In the genomic region with DNA sequence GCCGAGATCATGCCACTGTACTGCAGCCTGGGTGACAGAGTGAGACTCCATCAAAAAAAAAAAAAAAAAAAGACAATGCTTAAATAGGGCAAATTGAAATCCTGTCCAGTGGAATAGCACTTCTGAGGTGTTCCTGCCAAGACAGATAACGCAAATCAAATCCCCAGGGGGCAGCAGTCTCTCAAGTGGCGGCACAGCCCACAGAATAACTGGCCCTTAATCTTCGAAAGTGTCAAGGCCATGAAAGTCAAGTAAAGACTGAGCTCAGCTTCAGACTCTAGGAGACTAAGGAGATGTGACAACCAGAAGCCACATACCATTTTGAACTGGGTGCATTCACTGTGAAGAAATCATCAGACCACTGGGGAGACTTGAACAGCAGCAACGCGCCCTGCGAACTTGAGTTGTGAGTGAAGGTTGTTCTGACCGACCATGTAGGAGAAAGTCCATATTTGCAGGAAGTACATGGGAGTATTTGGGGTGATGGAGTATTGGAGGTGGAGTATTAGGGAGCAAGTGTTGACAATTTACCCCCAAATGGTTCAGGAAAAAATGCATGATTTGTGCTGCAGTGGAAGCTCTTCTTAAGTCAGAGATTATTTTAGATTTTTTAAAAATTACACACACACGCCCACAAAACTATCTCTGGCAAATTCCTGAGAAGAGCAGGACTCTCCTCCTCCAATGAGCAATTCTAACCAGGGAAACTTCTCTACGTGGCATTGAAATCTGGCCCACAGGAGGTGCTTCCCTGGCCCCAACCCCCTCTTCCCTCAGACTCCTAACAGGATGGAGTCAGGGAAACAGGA, we compare ENCODE assay signal across 21 cellular contexts.
DNase-seq lines count a peak whose midpoint lies in the region; ATAC-seq, FAIRE-seq and TF ChIP-seq lines count a peak whose summit lies in the region.
"Had no signal": no experiment of that assay in that cellular context is flagged by ENCODE, and none has a peak within 500 bp of the region (broad histone marks: within the 10 kb centered on the region; RNA-seq: fewer than 3 reads in every experiment).

No MANE protein-coding gene starts in this region.

- POLR2A ChIA-PET in GM12878 (lab: Charles Lee), result interaction anchor here (0.7 kb wide), 1 partner anchor 326 kb away, joined by 4 read pairs; no protein-coding TSS in a partner anchor
- POLR2A ChIA-PET in PC-3 (lab: Charles Lee; ENCODE audit: unreplicated experiment), result no interaction called here

- H3K27ac ChIP-seq in GM12878 (ENCODE audit: control insufficient read depth, insufficient read depth) (no peak overlapping the region), osteoblast (ENCODE audit: low read depth, low read length) (peak overlapping the region; percentile 13), PC-3 (ENCODE audit: low read length) (no peak overlapping the region)
- H3K27ac ChIP-seq: prostate gland, suprapubic skin had no signal

- no peak overlapping the region for H3K9ac ChIP-seq in GM12878 (ENCODE audit: control insufficient read depth, insufficient read depth, low read length)
- H3K9ac ChIP-seq in PC-3 (ENCODE audit: low read length), result no peak overlapping the region

- no peak for TF ChIP-seq POLR2A in GM12878 (IDR thresholded peaks at IDR 0.05; ENCODE audit: low read depth, low read length)

- H3K79me2 ChIP-seq in GM12878 (ENCODE audit: control insufficient read depth, insufficient read depth, low read length), result no peaks in the 10 kb centered on the region
- no peaks in the 10 kb centered on the region for H3K79me2 ChIP-seq in osteoblast (ENCODE audit: insufficient read depth, low read length)
- no peaks in the 10 kb centered on the region for H3K79me2 ChIP-seq in PC-3 (ENCODE audit: low read length)

- FAIRE-seq in GM12878 (lab: Jason Lieb, UNC), result no peak
- FAIRE-seq: TTC549 had no signal

- no peaks in the 10 kb centered on the region for H3K36me3 ChIP-seq in GM12878 (ENCODE audit: control insufficient read depth in 2 of 2, insufficient read depth in 2 of 2, low read length in 1 of 2)
- H3K36me3 ChIP-seq in osteoblast (ENCODE audit: insufficient read depth, low read length), result no peaks in the 10 kb centered on the region
- H3K36me3 ChIP-seq in PC-3 (ENCODE audit: low read depth, low read length), result no peaks in the 10 kb centered on the region
- H3K36me3 ChIP-seq: prostate gland, suprapubic skin had no signal

- H3K9me2 ChIP-seq in PC-3 (replicated peaks; ENCODE audit: low read length), result no peaks in the 10 kb centered on the region

- intact Hi-C loops in GM12878 (cut with micrococcal nuclease; ENCODE audit: unreplicated experiment), result loop anchor here (5.0 to 10.0 kb wide), 2 partner anchors 67 to 194 kb away; a partner anchor contains a TSS
- intact Hi-C loops in PC-3 (cut with micrococcal nuclease), result no loop called here

- no peak for TF ChIP-seq EP300 in GM12878 (IDR thresholded peaks at IDR 0.05; ENCODE audit: borderline replicate concordance in 1 of 2, control insufficient read depth in 1 of 2, low read depth in 2 of 2, low read length in 2 of 2)

- RAD21 ChIA-PET in GM12878 (lab: Charles Lee; ENCODE audit: unreplicated experiment), result interaction anchor here (0.6 to 1.5 kb wide), 6 partner anchors 48 to 1073 kb away, joined by 3 to 10 read pairs (median 4); no protein-coding TSS in a partner anchor

- TF ChIP-seq CTCF in GM12878 (IDR thresholded peaks at IDR 0.05 in 2 of 3, conservative IDR thresholded peaks at IDR 0.05 in 1 of 3; ENCODE audit: control insufficient read depth in 2 of 3, extremely low read depth in 1 of 3, insufficient read depth in 1 of 3, low read depth in 3 of 3, low read length in 3 of 3) (no peak), osteoblast (IDR thresholded peaks at IDR 0.05; ENCODE audit: extremely low read depth, low read depth, low read length) (no peak), PC-3 (conservative IDR thresholded peaks at IDR 0.05; ENCODE audit: low read depth, low read length) (no peak; the same call in 1 of the 2 replicates)

- DNase-seq in EH (ENCODE audit: low read depth) (peak; percentile 61), KBM-7 (peak; percentile 19), GM12878 (ENCODE audit: low read depth, low spot score) (no peak), osteoblast (ENCODE audit: insufficient read length, low spot score, missing footprints) (peak; percentile 88), PC-3 (no peak)
- no peak for DNase-seq in activated naive CD4-positive, alpha-beta T cell treated with anti-CD3 and anti-CD28 coated beads, Interleukin-2, amount 50 U/mL, for 72 hours (ENCODE audit: low spot score in 2 of 2)
- DNase-seq: activated CD4-positive, alpha-beta T cell treated with anti-CD3 and anti-CD28 coated beads, Interleukin-2, amount 10 ng/mL, durations not matched to agents 24 days and 14 days; activated CD8-positive, alpha-beta memory T cell treated with anti-CD3 and anti-CD28 coated beads, Interleukin-2, amount 50 U/mL, for 4 hours; activated effector memory CD4-positive, alpha-beta T cell treated with anti-CD3 and anti-CD28 coated beads, Interleukin-2, amount 50 U/mL, for 16 hours; central memory CD4-positive, alpha-beta T cell; DMS153; effector CD8-positive, alpha-beta T cell; mammary epithelial cell; NCI-H1092 treated with DMSO at 0.1 percent for 48 hours; NCI-H2107 had no signal

- no peaks in the 10 kb centered on the region for H3K4me1 ChIP-seq in GM12878 (ENCODE audit: control insufficient read depth, insufficient read depth, low read length)
- H3K4me1 ChIP-seq in osteoblast (ENCODE audit: insufficient read depth, low read length), result peaks cover 38% of the 10 kb centered on the region
- H3K4me1 ChIP-seq in PC-3 (ENCODE audit: insufficient read depth, low read length), result peaks cover 19% of the 10 kb centered on the region
- H3K4me1 ChIP-seq: prostate gland had no signal

- H3K4me3 ChIP-seq in GM12878 (no peak overlapping the region), osteoblast (ENCODE audit: insufficient read depth, low read length) (no peak overlapping the region), PC-3 (ENCODE audit: low read length) (no peak overlapping the region)
- H3K4me3 ChIP-seq: prostate gland, suprapubic skin had no signal

- H3K36me3 Mint-ChIP-seq in activated naive CD4-positive, alpha-beta T cell treated with anti-CD3 and anti-CD28 coated beads, Interleukin-2, amount 50 U/mL, for 72 hours, result no peaks in the 10 kb centered on the region
- H3K36me3 Mint-ChIP-seq: CD14-positive monocyte; natural killer cell treated with Interleukin-12 subunit alpha and Interleukin-12 subunit beta and Interleukin-15 and Interleukin-18, amount 100 ng/mL, for 72 hours had no signal

- 45% methylated on average over 10 of the region's 10 CpGs for WGBS in GM12878 (ENCODE audit: insufficient coverage, insufficient replicate concordance, low lambda C conversion rate, missing lambda C conversion rate)

- H3K9me3 ChIP-seq in GM12878 (replicated peaks; ENCODE audit: control insufficient read depth, insufficient read depth, low read length), result no peaks in the 10 kb centered on the region
- no peaks in the 10 kb centered on the region for H3K9me3 ChIP-seq in osteoblast (ENCODE audit: low read depth, low read length)
- H3K9me3 ChIP-seq in PC-3 (ENCODE audit: low read length), result no peaks in the 10 kb centered on the region
- H3K9me3 ChIP-seq: prostate gland, suprapubic skin had no signal

- H3K27ac Mint-ChIP-seq in activated naive CD4-positive, alpha-beta T cell treated with anti-CD3 and anti-CD28 coated beads, Interleukin-2, amount 50 U/mL, for 72 hours, result no peak overlapping the region
- H3K27ac Mint-ChIP-seq: activated CD4-positive, alpha-beta T cell treated with anti-CD3 and anti-CD28 coated beads, Interleukin-2, amount 10 ng/mL, durations not matched to agents 24 days and 14 days; natural killer cell treated with Interleukin-12 subunit alpha and Interleukin-12 subunit beta and Interleukin-15 and Interleukin-18, amount 100 ng/mL, for 72 hours had no signal

- H3K27me3 ChIP-seq in GM12878 (replicated peaks in 1 of 2; ENCODE audit: control insufficient read depth in 2 of 2, insufficient read depth in 2 of 2, low read length in 1 of 2) (no peaks in the 10 kb centered on the region; a peak in 1 of 4 replicates), osteoblast (ENCODE audit: insufficient read depth, low read length) (no peaks in the 10 kb centered on the region), PC-3 (ENCODE audit: low read length) (no peaks in the 10 kb centered on the region)
- H3K27me3 ChIP-seq: suprapubic skin had no signal

- CTCF ChIA-PET in GM12878 (lab: Yijun Ruan, JAX) (interaction anchor here (0.6 to 6.7 kb wide), 21 partner anchors 19 to 1817 kb away, joined by 3 to 98 read pairs (median 4); no protein-coding TSS in a partner anchor), PC-3 (lab: Charles Lee) (no interaction called here)

- no peak for TF ChIP-seq RAD21 in GM12878 (IDR thresholded peaks at IDR 0.05; ENCODE audit: insufficient read depth, low read depth, low read length)

- no peak overlapping the region for H3K4me2 ChIP-seq in GM12878 (ENCODE audit: control insufficient read depth, insufficient read depth)
- no peak overlapping the region for H3K4me2 ChIP-seq in osteoblast (ENCODE audit: insufficient read depth, low read length)
- no peak overlapping the region for H3K4me2 ChIP-seq in PC-3 (ENCODE audit: low read length)

- in situ Hi-C loops in KBM-7 (cut with MboI; ENCODE audit: low pct_unique_long_range_greater_than_20kb, low sequenced_read_pairs), result loop anchor here (25.0 kb wide), 1 partner anchor 197 kb away; no protein-coding TSS in a partner anchor
- in situ Hi-C loops in GM12878 (cut with MboI), result loop anchor here (5.0 kb wide), 1 partner anchor 232 kb away; no protein-coding TSS in a partner anchor

- H4K20me1 ChIP-seq in GM12878 (ENCODE audit: control insufficient read depth, insufficient read depth) (no peaks in the 10 kb centered on the region), osteoblast (ENCODE audit: insufficient read depth, low read length) (no peaks in the 10 kb centered on the region), PC-3 (ENCODE audit: low read length) (no peaks in the 10 kb centered on the region)

- no TSS peak for BruUV-seq in GM12878 (replicated peaks; lab: Mats Ljungman, UMichigan)
- BruUV-seq in PC-3 (replicated peaks; lab: Mats Ljungman, UMichigan), result no TSS peak

- SMC1A ChIA-PET in GM12878 (lab: Charles Lee; ENCODE audit: uncharacterized antibody, unreplicated experiment), result interaction anchor here (1.1 to 3.1 kb wide), 9 partner anchors 41 to 308 kb away, joined by 3 to 21 read pairs (median 5); no protein-coding TSS in a partner anchor

- H3F3A ChIP-seq in PC-3 (ENCODE audit: low read length, unreplicated experiment), result no peaks in the 10 kb centered on the region

- ATAC-seq in GM12878 (no peak), PC-3 (no peak), GM18511 (IDR thresholded peaks at IDR 0.05; ENCODE audit: unreplicated experiment) (no peak)
- ATAC-seq in activated naive CD4-positive, alpha-beta T cell treated with anti-CD3 and anti-CD28 coated beads, Interleukin-2, amount 50 U/mL, for 72 hours, result no peak
- ATAC-seq: natural killer cell treated with Interleukin-12 subunit alpha and Interleukin-12 subunit beta and Interleukin-15 and Interleukin-18, amount 100 ng/mL, for 72 hours had no signal

- H2AFZ ChIP-seq in GM12878 (ENCODE audit: control insufficient read depth, low read depth, low read length) (no peak overlapping the region), osteoblast (ENCODE audit: low read length) (no peak overlapping the region), PC-3 (ENCODE audit: low read length) (no peak overlapping the region)

- H3K9me3 Mint-ChIP-seq in activated naive CD4-positive, alpha-beta T cell treated with anti-CD3 and anti-CD28 coated beads, Interleukin-2, amount 50 U/mL, for 72 hours, result no peaks in the 10 kb centered on the region
- H3K9me3 Mint-ChIP-seq: activated CD4-positive, alpha-beta T cell treated with anti-CD3 and anti-CD28 coated beads, Interleukin-2, amount 10 ng/mL, durations not matched to agents 24 days and 14 days; CD14-positive monocyte; natural killer cell treated with Interleukin-12 subunit alpha and Interleukin-12 subunit beta and Interleukin-15 and Interleukin-18, amount 100 ng/mL, for 72 hours had no signal

Comparison
In these comparisons a context has a peak if more than half of its experiments do, and no peak if none do; other contexts are left out.
1. DNase-seq: peak in EH (single experiment), KBM-7 (single experiment) and osteoblast (single experiment); none in GM12878 (single experiment), PC-3 (single experiment) and activated naive CD4-positive, alpha-beta T cell treated with anti-CD3 and anti-CD28 coated beads, Interleukin-2, amount 50 U/mL, for 72 hours (0 of 2).